Comparison of ENCODE assay signal across 1 cellular context in genomic region chr19:1864480-1865171, GRCh38.
TF ChIP-seq lines count a peak whose summit lies in the region.

No MANE protein-coding gene starts in this region.

TF ChIP-seq in K562, 482 proteins besides CTCF, POLR2A, EP300 and RAD21 (continued from another document):
- TF ChIP-seq SMAD2 (IDR thresholded peaks at IDR 0.05; ENCODE audit: low read depth, low read length) = no peak
- TF ChIP-seq ZBTB17 (CRISPR knock-in tag; IDR thresholded peaks at IDR 0.05) = no peak
- TF ChIP-seq CGGBP1 (CRISPR knock-in tag; IDR thresholded peaks at IDR 0.05) = no peak
